ENCODE assay signal across 8 cellular contexts in genomic region chr18:61893304-61893970, GRCh38. TPM values are rescaled to one million over a fixed set of nuclear protein-coding genes. Genes with fewer than 3 reads are reported as not detected.
A peak's percentile ranks its signal among the peaks of the same experiment; 100 is the strongest.
DNase-seq lines count a peak whose midpoint lies in the region; ATAC-seq lines count a peak whose summit lies in the region.

No MANE protein-coding gene starts in this region.

- CTCF ChIA-PET in CD8-positive, alpha-beta memory T cell (lab: Charles Lee) = interaction anchor here (1.5 kb wide), 1 partner anchor 14 kb away, joined by 3 read pairs; no protein-coding TSS in a partner anchor

- H3K9me3 Mint-ChIP-seq in CD8-positive, alpha-beta memory T cell = no peaks in the 10 kb centered on the region
- H3K9me3 Mint-ChIP-seq in activated CD4-positive, alpha-beta T cell treated with anti-CD3 and anti-CD28 coated beads, Interleukin-2, amount 10 ng/mL, durations not matched to agents 24 days and 14 days = no peaks in the 10 kb centered on the region
- H3K9me3 Mint-ChIP-seq in stimulated activated naive CD8-positive, alpha-beta T cell treated with anti-CD3 and anti-CD28 coated beads, Interleukin-15, amount 100 ng/mL, for 72 hours = no peaks in the 10 kb centered on the region

- H3K4me1 ChIP-seq in CD8-positive, alpha-beta memory T cell (ENCODE audit: insufficient read depth, low read length) = peaks cover 7% of the 10 kb centered on the region

- no peak overlapping the region for H3K27ac ChIP-seq in CD8-positive, alpha-beta memory T cell (ENCODE audit: low read depth, low read length)

- POLR2A ChIA-PET in CD8-positive, alpha-beta memory T cell (lab: Charles Lee) = no interaction called here

- intact Hi-C loops in activated CD4-positive, alpha-beta T cell treated with anti-CD3 and anti-CD28 coated beads, Interleukin-2, amount 10 ng/mL, durations not matched to agents 24 days and 14 days (cut with micrococcal nuclease) = loop anchor here (2.0 to 10.0 kb wide), 4 partner anchors 33 to 311 kb away; no protein-coding TSS in a partner anchor

- peak overlapping the region in 7 of 8 donors; percentile 3 to 81 (median 42) for H3K27ac Mint-ChIP-seq in CD8-positive, alpha-beta memory T cell
- H3K27ac Mint-ChIP-seq in activated CD4-positive, alpha-beta T cell treated with anti-CD3 and anti-CD28 coated beads, Interleukin-2, amount 10 ng/mL, durations not matched to agents 24 days and 14 days = peak overlapping the region; percentile 14
- H3K27ac Mint-ChIP-seq in stimulated activated naive CD8-positive, alpha-beta T cell treated with anti-CD3 and anti-CD28 coated beads, Interleukin-15, amount 100 ng/mL, for 72 hours = peak overlapping the region in 1 of 2 donors; percentile 87

- peak overlapping the region; percentile 61 for H3K4me3 ChIP-seq in CD8-positive, alpha-beta memory T cell (ENCODE audit: low read length)

- H3K36me3 ChIP-seq in CD8-positive, alpha-beta memory T cell (ENCODE audit: insufficient read depth, low read length) = no peaks in the 10 kb centered on the region

- peak overlapping the region; percentile 80 to 93 (median 87) for H3K4me3 Mint-ChIP-seq in CD8-positive, alpha-beta memory T cell
- peak overlapping the region; percentile 84 for H3K4me3 Mint-ChIP-seq in activated CD4-positive, alpha-beta T cell treated with anti-CD3 and anti-CD28 coated beads, Interleukin-2, amount 10 ng/mL, durations not matched to agents 24 days and 14 days
- H3K4me3 Mint-ChIP-seq in stimulated activated naive CD8-positive, alpha-beta T cell treated with anti-CD3 and anti-CD28 coated beads, Interleukin-15, amount 100 ng/mL, for 72 hours = peak overlapping the region; percentile 82 to 93

- peaks cover 37 to 63% of the 10 kb centered on the region in 2 donors for H3K27me3 Mint-ChIP-seq in CD8-positive, alpha-beta memory T cell
- peaks cover 63% of the 10 kb centered on the region for H3K27me3 Mint-ChIP-seq in activated CD4-positive, alpha-beta T cell treated with anti-CD3 and anti-CD28 coated beads, Interleukin-2, amount 10 ng/mL, durations not matched to agents 24 days and 14 days
- peaks cover 55% of the 10 kb centered on the region for H3K27me3 Mint-ChIP-seq in stimulated activated naive CD8-positive, alpha-beta T cell treated with anti-CD3 and anti-CD28 coated beads, Interleukin-15, amount 100 ng/mL, for 72 hours

- H3K27me3 ChIP-seq in CD8-positive, alpha-beta memory T cell (ENCODE audit: insufficient read depth, low read length, poor library complexity, severe bottlenecking) = no peaks in the 10 kb centered on the region

- peak; percentile 26 for ATAC-seq in GM21447 (IDR thresholded peaks at IDR 0.05; ENCODE audit: unreplicated experiment)
- ATAC-seq in stimulated activated naive CD8-positive, alpha-beta T cell treated with anti-CD3 and anti-CD28 coated beads, Interleukin-15, amount 100 ng/mL, for 72 hours = peak; percentile 65

- H3K9me3 ChIP-seq in CD8-positive, alpha-beta memory T cell (ENCODE audit: low read length) = no peaks in the 10 kb centered on the region

- peaks cover 9 to 18% (median 12%) of the 10 kb centered on the region in 3 donors for H3K4me1 Mint-ChIP-seq in CD8-positive, alpha-beta memory T cell
- peaks cover 10% of the 10 kb centered on the region for H3K4me1 Mint-ChIP-seq in activated CD4-positive, alpha-beta T cell treated with anti-CD3 and anti-CD28 coated beads, Interleukin-2, amount 10 ng/mL, durations not matched to agents 24 days and 14 days
- peaks cover 23% of the 10 kb centered on the region for H3K4me1 Mint-ChIP-seq in stimulated activated naive CD8-positive, alpha-beta T cell treated with anti-CD3 and anti-CD28 coated beads, Interleukin-15, amount 100 ng/mL, for 72 hours

- DNase-seq in CD8-positive, alpha-beta memory T cell = peak in 2 of 5 donors; percentile 17 to 47
- DNase-seq in HuH-7.5 (ENCODE audit: low spot score) (peak; percentile 60), ecto neural progenitor cell (ENCODE audit: low spot score) (peak; percentile 80), medulla oblongata (ENCODE audit: extremely low spot score) (peak; percentile 55), middle frontal gyrus (ENCODE audit: extremely low spot score, low spot score) (no peak)
- peak; percentile 75 for DNase-seq in activated CD4-positive, alpha-beta T cell treated with anti-CD3 and anti-CD28 coated beads, Interleukin-2, amount 10 ng/mL, durations not matched to agents 24 days and 14 days
- DNase-seq in stimulated activated naive CD8-positive, alpha-beta T cell treated with anti-CD3 and anti-CD28 coated beads, Interleukin-15, amount 100 ng/mL, for 72 hours = peak; percentile 20 to 31

- H3K36me3 Mint-ChIP-seq in CD8-positive, alpha-beta memory T cell = no peaks in the 10 kb centered on the region
- H3K36me3 Mint-ChIP-seq in activated CD4-positive, alpha-beta T cell treated with anti-CD3 and anti-CD28 coated beads, Interleukin-2, amount 10 ng/mL, durations not matched to agents 24 days and 14 days (ENCODE audit: low read depth) = no peaks in the 10 kb centered on the region

RNA-seq across cellular contexts. Expression of gene RNF152, which starts 0.6 kb away (rescaled TPM):
- under 1 TPM; 0.13 to 0.38 TPM for total RNA-seq in CD8-positive, alpha-beta memory T cell
- not detected for polyA plus RNA-seq in CD8-positive, alpha-beta memory T cell
- 0.37 and 0.92 TPM in 2 replicates for total RNA-seq in activated CD4-positive, alpha-beta T cell treated with anti-CD3 and anti-CD28 coated beads, Interleukin-2, amount 10 ng/mL, durations not matched to agents 24 days and 14 days
